In genomic region chr19:14003279-14004051, GRCh38 we compare ENCODE assay signal across 1 cellular context.
TF ChIP-seq lines count a peak whose summit lies in the region.

No MANE protein-coding gene starts in this region.

TF ChIP-seq in HepG2, 621 proteins besides CTCF, POLR2A, EP300 and RAD21:
- TF ChIP-seq MLLT10 (CRISPR knock-in tag; IDR thresholded peaks at IDR 0.05) (no peak), SMARCC2 (IDR thresholded peaks at IDR 0.05) (no peak), ZNF335 (CRISPR knock-in tag; IDR thresholded peaks at IDR 0.05) (no peak), ZNF788 (CRISPR knock-in tag; IDR thresholded peaks at IDR 0.05; ENCODE audit: borderline replicate concordance) (no peak), ZNF143 (CRISPR knock-in tag; IDR thresholded peaks at IDR 0.05) (no peak)
